25 cellular contexts compared by ENCODE assay signal in the genomic region with DNA sequence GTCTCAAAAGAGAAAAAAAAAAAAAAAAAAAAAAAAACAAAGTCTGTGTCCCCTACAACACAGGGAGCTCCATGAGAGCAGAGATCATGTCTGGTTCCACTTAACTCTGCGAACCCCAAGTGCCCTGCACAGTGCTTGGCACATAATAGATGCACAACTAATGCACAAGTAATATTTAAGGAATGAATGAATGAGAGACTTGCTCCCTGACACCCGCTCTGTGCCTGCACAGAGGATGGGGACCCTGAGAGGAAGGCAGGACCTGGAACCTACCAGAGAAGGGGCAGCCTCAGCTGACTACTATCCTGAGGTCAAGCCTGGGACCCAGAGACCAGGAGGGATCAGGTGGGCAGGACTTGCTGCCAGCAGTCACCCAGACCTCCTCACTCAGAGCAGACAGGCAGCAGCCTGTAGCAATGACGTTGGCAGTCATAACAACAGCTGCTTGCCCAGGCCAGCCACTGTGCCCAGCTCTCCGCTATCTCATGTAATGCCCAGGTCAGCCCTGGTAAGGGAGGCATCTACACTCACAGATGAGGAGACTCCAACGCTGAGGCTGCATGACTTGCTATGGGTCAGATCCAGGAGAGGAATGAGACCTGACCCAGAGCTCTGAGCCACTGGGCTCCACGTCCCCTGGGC.
"Had no signal": no experiment of that assay in that cellular context is flagged by ENCODE, and none has a peak within 500 bp of the region (broad histone marks: within the 10 kb centered on the region; RNA-seq: fewer than 3 reads in every experiment).

No MANE protein-coding gene starts in this region.

- H3K27ac ChIP-seq: adrenal gland, breast epithelium, esophagus muscularis mucosa, heart right ventricle, suprapubic skin, VCaP had no signal

- H3K9me3 Mint-ChIP-seq: activated naive CD4-positive, alpha-beta T cell treated with anti-CD3 and anti-CD28 coated beads, Interleukin-2, amount 50 U/mL, for 72 hours; activated T-helper 1 cell treated with anti-CD3 and anti-CD28 coated beads, Interleukin-12 subunit alpha, Interleukin-12 subunit beta, Interleukin-2, Interleukin-4 antibody, amounts not matched to agents 30 ng/mL and 10 ng/mL and 1 ng/mL, durations not matched to agents 14 hours and 24 hours and 36 hours; dendritic cell treated with granulocyte-macrophage colony-stimulating factor and Interleukin-4, amounts not matched to agents 40 ng/mL and 50 ng/mL, for 4 days; immature natural killer cell; memory B cell; naive thymus-derived CD4-positive, alpha-beta T cell; stimulated activated naive CD8-positive, alpha-beta T cell treated with anti-CD3 and anti-CD28 coated beads, Interleukin-15, amount 100 ng/mL, for 72 hours; type B pancreatic cell had no signal

- H3K4me1 ChIP-seq: adrenal gland, breast epithelium, esophagus muscularis mucosa, heart right ventricle, suprapubic skin had no signal

- H3K4me3 Mint-ChIP-seq: activated T-helper 1 cell treated with anti-CD3 and anti-CD28 coated beads, Interleukin-12 subunit alpha, Interleukin-12 subunit beta, Interleukin-2, Interleukin-4 antibody, amounts not matched to agents 30 ng/mL and 10 ng/mL and 1 ng/mL, durations not matched to agents 14 hours and 24 hours and 36 hours; dendritic cell treated with granulocyte-macrophage colony-stimulating factor and Interleukin-4, amounts not matched to agents 40 ng/mL and 50 ng/mL, for 4 days; immature natural killer cell; memory B cell; naive thymus-derived CD4-positive, alpha-beta T cell; stimulated activated naive CD8-positive, alpha-beta T cell treated with anti-CD3 and anti-CD28 coated beads, Interleukin-15, amount 100 ng/mL, for 72 hours; type B pancreatic cell had no signal

- H3K36me3 Mint-ChIP-seq: activated naive CD4-positive, alpha-beta T cell treated with anti-CD3 and anti-CD28 coated beads, Interleukin-2, amount 50 U/mL, for 72 hours; immature natural killer cell; type B pancreatic cell had no signal

- H3K4me3 ChIP-seq: adrenal gland, breast epithelium, esophagus muscularis mucosa, heart right ventricle, suprapubic skin had no signal

- H3K27ac Mint-ChIP-seq: activated T-helper 1 cell treated with anti-CD3 and anti-CD28 coated beads, Interleukin-12 subunit alpha, Interleukin-12 subunit beta, Interleukin-2, Interleukin-4 antibody, amounts not matched to agents 30 ng/mL and 10 ng/mL and 1 ng/mL, durations not matched to agents 14 hours and 24 hours and 36 hours; dendritic cell treated with granulocyte-macrophage colony-stimulating factor and Interleukin-4, amounts not matched to agents 40 ng/mL and 50 ng/mL, for 4 days; memory B cell; stimulated activated naive CD8-positive, alpha-beta T cell treated with anti-CD3 and anti-CD28 coated beads, Interleukin-15, amount 100 ng/mL, for 72 hours; type B pancreatic cell had no signal

- H3K27me3 ChIP-seq: adrenal gland, breast epithelium, heart right ventricle, suprapubic skin had no signal

- H3K27me3 Mint-ChIP-seq: naive thymus-derived CD4-positive, alpha-beta T cell; stimulated activated naive CD8-positive, alpha-beta T cell treated with anti-CD3 and anti-CD28 coated beads, Interleukin-15, amount 100 ng/mL, for 72 hours; type B pancreatic cell had no signal

- FAIRE-seq: astrocyte had no signal

- H3K36me3 ChIP-seq: breast epithelium had no signal

- H3K4me1 Mint-ChIP-seq: stimulated activated naive CD8-positive, alpha-beta T cell treated with anti-CD3 and anti-CD28 coated beads, Interleukin-15, amount 100 ng/mL, for 72 hours had no signal

- H3K9me3 ChIP-seq: adrenal gland, breast epithelium, esophagus muscularis mucosa, heart right ventricle, suprapubic skin had no signal

- DNase-seq: activated CD4-positive, alpha-beta T cell treated with anti-CD3 and anti-CD28 coated beads for 1 hour; activated CD4-positive, alpha-beta T cell treated with anti-CD3 and anti-CD28 coated beads, Interleukin-2, amount 50 U/mL, for 4 hours; activated gamma-delta T cell treated with Interleukin-2 at 50 U/mL for 16 hours; activated T-cell treated with anti-CD3 and anti-CD28 coated beads for 4 hours; adrenal gland; effector CD8-positive, alpha-beta T cell; heart right ventricle; immature natural killer cell; kidney glomerular epithelial cell; naive thymus-derived CD4-positive, alpha-beta T cell; posterior cingulate gyrus; stimulated activated CD4-positive, alpha-beta T cell treated with anti-CD3 and anti-CD28 coated beads, Interleukin-2, amount 100 ng/mL, for 48 hours; stimulated activated naive CD8-positive, alpha-beta T cell treated with anti-CD3 and anti-CD28 coated beads, Interleukin-15, amount 100 ng/mL, for 72 hours; SW 1271; T-helper 2 cell had no signal

- ATAC-seq: activated naive CD4-positive, alpha-beta T cell treated with anti-CD3 and anti-CD28 coated beads, Interleukin-2, amount 50 U/mL, for 72 hours; naive thymus-derived CD4-positive, alpha-beta T cell; stimulated activated naive CD8-positive, alpha-beta T cell treated with anti-CD3 and anti-CD28 coated beads, Interleukin-15, amount 100 ng/mL, for 72 hours had no signal
